ENCODE assay signal across 37 cellular contexts in genomic region chr11:74778581-74778980, GRCh38. TPM values are rescaled to one million over a fixed set of nuclear protein-coding genes. Genes with fewer than 3 reads are reported as not detected.
"Had no signal": no experiment of that assay in that cellular context is flagged by ENCODE, and none has a peak within 500 bp of the region (broad histone marks: within the 10 kb centered on the region; RNA-seq: fewer than 3 reads in every experiment).

No MANE protein-coding gene starts in this region.

- H3K36me3 ChIP-seq: adrenal gland, ascending aorta, brain microvascular endothelial cell, breast epithelium, cardiac muscle cell had no signal

- H3K4me3 ChIP-seq: adrenal gland, ascending aorta, body of pancreas, breast epithelium, cardiac muscle cell had no signal

- ATAC-seq: activated naive CD4-positive, alpha-beta T cell treated with anti-CD3 and anti-CD28 coated beads, Interleukin-2, amount 50 U/mL, for 72 hours; activated naive CD8-positive, alpha-beta T cell treated with anti-CD3 and anti-CD28 coated beads, Interleukin-2, amount 50 U/mL, for 24 hours; activated T-cell treated with anti-CD3 and anti-CD28 coated beads, Interleukin-2, amount 50 U/mL, for 4 hours; activated T-cell treated with anti-CD3 and anti-CD28 coated beads, Interleukin-2, amount 50 U/mL, for 72 hours; activated T-helper 17 cell treated with anti-CD3 and anti-CD28 coated beads, Interleukin-2, amount 50 U/mL, for 72 hours; body of pancreas had no signal

- H3K27me3 ChIP-seq: adrenal gland, ascending aorta, body of pancreas, brain microvascular endothelial cell, breast epithelium, cardiac muscle cell had no signal

- H3K9me3 ChIP-seq: adrenal gland, ascending aorta, body of pancreas, breast epithelium had no signal

- DNase-seq: activated effector memory CD4-positive, alpha-beta T cell treated with anti-CD3 and anti-CD28 coated beads, Interleukin-2, amount 50 U/mL, for 16 hours; activated effector memory CD4-positive, alpha-beta T cell treated with Interleukin-2 at 50 U/mL for 16 hours; activated gamma-delta T cell; activated gamma-delta T cell treated with Interleukin-2 at 50 U/mL for 16 hours; activated naive CD4-positive, alpha-beta T cell; activated naive CD4-positive, alpha-beta T cell treated with anti-CD3 and anti-CD28 coated beads for 36 hours; activated naive CD4-positive, alpha-beta T cell treated with anti-CD3 and anti-CD28 coated beads, Interleukin-2, amount 10 ng/mL, durations not matched to agents 7 days and 5 days; activated naive CD4-positive, alpha-beta T cell treated with anti-CD3 and anti-CD28 coated beads, Interleukin-2, amount 50 U/mL, for 16 hours; activated naive CD4-positive, alpha-beta T cell treated with Interleukin-2 at 50 U/mL for 16 hours; activated naive CD8-positive, alpha-beta T cell treated with anti-CD3 and anti-CD28 coated beads for 36 hours; activated naive CD8-positive, alpha-beta T cell treated with anti-CD3 and anti-CD28 coated beads, Interleukin-2, amount 10 ng/mL, durations not matched to agents 7 days and 5 days; activated naive CD8-positive, alpha-beta T cell treated with anti-CD3 and anti-CD28 coated beads, Interleukin-2, amount 50 U/mL, for 24 hours; activated T-cell treated with anti-CD3 and anti-CD28 coated beads, Interleukin-2, amount 50 U/mL, for 24 hours; activated T-cell treated with anti-CD3 and anti-CD28 coated beads, Interleukin-2, amount 50 U/mL, for 4 hours; activated T-cell treated with anti-CD3 and anti-CD28 coated beads, Interleukin-2, amount 50 U/mL, for 48 hours; activated T-cell treated with anti-CD3 and anti-CD28 coated beads, Interleukin-2, amount 50 U/mL, for 72 hours; adrenal gland; amniotic stem cell; amygdala; anterior cingulate cortex; aorta; body of pancreas; brain microvascular endothelial cell; caudate nucleus; central memory CD4-positive, alpha-beta T cell; cerebellar nuclear complex had no signal

- H3K27ac ChIP-seq: adrenal gland, ascending aorta, body of pancreas, brain microvascular endothelial cell, breast epithelium, cardiac muscle cell had no signal

- FAIRE-seq: astrocyte, bronchial epithelial cell had no signal

RNA-seq across cellular contexts. Expression of gene CHRDL2, which starts 47.4 kb away (rescaled TPM):
- total RNA-seq: activated naive CD4-positive, alpha-beta T cell treated with anti-CD3 and anti-CD28 coated beads for 36 hours; activated naive CD4-positive, alpha-beta T cell treated with anti-CD3 and anti-CD28 coated beads, Interleukin-2, amount 50 U/mL, for 72 hours; activated naive CD8-positive, alpha-beta T cell treated with anti-CD3 and anti-CD28 coated beads for 36 hours; activated naive CD8-positive, alpha-beta T cell treated with anti-CD3 and anti-CD28 coated beads, Interleukin-2, amount 10 ng/mL, durations not matched to agents 7 days and 5 days; activated T-cell treated with anti-CD3 and anti-CD28 coated beads, Interleukin-2, amount 50 U/mL, for 4 hours; activated T-cell treated with anti-CD3 and anti-CD28 coated beads, Interleukin-2, amount 50 U/mL, for 72 hours; activated T-helper 1 cell treated with anti-CD3 and anti-CD28 coated beads, Interleukin-12 subunit alpha, Interleukin-12 subunit beta, Interleukin-2, Interleukin-4 antibody, amounts not matched to agents 30 ng/mL and 10 ng/mL and 1 ng/mL, durations not matched to agents 14 hours and 24 hours and 36 hours; activated T-helper 17 cell treated with anti-CD3 and anti-CD28 coated beads, Interleukin-2, amount 50 U/mL, for 72 hours; activated T-helper 2 cell treated with anti-CD3 and anti-CD28 coated beads, Interferon-gamma antibody, Interleukin-2, Interleukin-4, amounts not matched to agents 10 μg/mL and 5 μg/mL and 100 μg/mL, durations not matched to agents 14 hours and 24 hours and 36 hours; ascending aorta; astrocyte; body of pancreas; bronchial epithelial cell; cardiac muscle cell; cerebellum; chondrocyte had no signal
- polyA plus RNA-seq: cardiac muscle cell had no signal
